ENCODE assay signal across 9 cellular contexts in genomic region chr7:51316262-51316665, GRCh38. TPM values are rescaled to one million over a fixed set of nuclear protein-coding genes. Genes with fewer than 3 reads are reported as not detected.
DNase-seq lines count a peak whose midpoint lies in the region; ATAC-seq and TF ChIP-seq lines count a peak whose summit lies in the region.
"Had no signal": no experiment of that assay in that cellular context is flagged by ENCODE, and none has a peak within 500 bp of the region (broad histone marks: within the 10 kb centered on the region; RNA-seq: fewer than 3 reads in every experiment).

No MANE protein-coding gene starts in this region.

- no peaks in the 10 kb centered on the region for H3K9me3 ChIP-seq in prostate gland

- DNase-seq in GM03348 (ENCODE audit: low spot score) = peak; percentile 24
- DNase-seq in NCI-H774 (lab: John Stamatoyannopoulos, UW) = peak; percentile 59
- peak; percentile 45 for DNase-seq in glutamatergic neuron
- peak; percentile 32 for DNase-seq in prostate gland (ENCODE audit: low spot score)
- no peak for DNase-seq in NK-92 (lab: John Stamatoyannopoulos, UW; ENCODE audit: unreplicated experiment)

- H3K36me3 ChIP-seq in prostate gland = no peaks in the 10 kb centered on the region

- no peak for TF ChIP-seq POLR2A in prostate gland (IDR thresholded peaks at IDR 0.05)

- peak overlapping the region; percentile 90 for H3K27ac ChIP-seq in prostate gland

- peaks cover 2% of the 10 kb centered on the region for H3K4me1 Mint-ChIP-seq in glutamatergic neuron (ENCODE audit: low read depth, unreplicated experiment)

- H3K36me3 Mint-ChIP-seq in glutamatergic neuron (ENCODE audit: unreplicated experiment) = no peaks in the 10 kb centered on the region

- H3K27ac Mint-ChIP-seq in glutamatergic neuron (ENCODE audit: unreplicated experiment) = no peak overlapping the region
- H3K27ac Mint-ChIP-seq: stimulated activated naive CD8-positive, alpha-beta T cell treated with anti-CD3 and anti-CD28 coated beads, Interleukin-15, Interleukin-2, amounts not matched to agents 100 ng/mL and 50 ng/mL, for 24 hours had no signal

- intact Hi-C loops in prostate gland (cut with DNase I) = no loop called here

- no peaks in the 10 kb centered on the region for H3K27me3 ChIP-seq in prostate gland (replicated peaks; ENCODE audit: insufficient read depth)

- peak overlapping the region; percentile 93 for H3K4me3 Mint-ChIP-seq in glutamatergic neuron (ENCODE audit: unreplicated experiment)

- ATAC-seq in GM21619 (IDR thresholded peaks at IDR 0.05; ENCODE audit: unreplicated experiment) = no peak
- no peak for ATAC-seq in GM21515 (IDR thresholded peaks at IDR 0.05; ENCODE audit: unreplicated experiment)
- no peak for ATAC-seq in GM21737 (IDR thresholded peaks at IDR 0.05; ENCODE audit: unreplicated experiment)

- no peaks in the 10 kb centered on the region for H3K4me1 ChIP-seq in prostate gland (replicated peaks)

- no peaks in the 10 kb centered on the region for H3K9me3 Mint-ChIP-seq in glutamatergic neuron (ENCODE audit: unreplicated experiment)
- H3K9me3 Mint-ChIP-seq: stimulated activated naive CD8-positive, alpha-beta T cell treated with anti-CD3 and anti-CD28 coated beads, Interleukin-15, Interleukin-2, amounts not matched to agents 100 ng/mL and 50 ng/mL, for 24 hours had no signal

- H3K4me3 ChIP-seq in prostate gland = peak overlapping the region; percentile 65 to 86

- H3K27me3 Mint-ChIP-seq in glutamatergic neuron (ENCODE audit: unreplicated experiment) = peaks cover 9% of the 10 kb centered on the region

- TF ChIP-seq CTCF in glutamatergic neuron (IDR thresholded peaks at IDR 0.05; ENCODE audit: partially characterized antibody, unreplicated experiment) (no peak), prostate gland (IDR thresholded peaks at IDR 0.05) (peak in 2 of 4 experiments; percentile 20 to 52)

- WGBS in prostate gland = 1% methylated on average over 25 of the region's 46 CpGs

RNA-seq across cellular contexts. Expression of gene COBL, which starts 0.3 kb away (rescaled TPM):
- 3.3 TPM for total RNA-seq in glutamatergic neuron (ENCODE audit: unreplicated experiment)
- total RNA-seq in prostate gland = 10 to 100 TPM; 36.5 to 46.6 TPM
